ENCODE assay signal across 23 cellular contexts in the genomic region with DNA sequence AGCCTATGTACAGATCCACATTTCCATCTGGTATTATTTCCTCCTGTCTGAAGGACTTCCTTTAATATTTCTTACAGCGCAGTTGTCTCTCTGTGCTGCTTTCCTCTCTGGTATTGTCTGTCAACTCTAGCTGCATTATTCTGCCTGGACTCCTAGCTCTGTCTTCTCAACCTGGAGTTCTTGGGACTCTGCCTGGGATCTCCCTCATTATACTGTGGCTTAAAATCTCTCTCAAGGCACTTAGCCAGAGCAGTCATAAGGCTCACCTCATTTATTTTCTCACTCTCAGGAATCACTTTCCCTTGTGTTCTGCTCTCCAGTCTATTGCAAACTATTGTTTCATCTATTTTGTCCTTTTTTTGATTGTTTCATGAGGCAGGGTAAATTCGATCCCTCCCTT.
"Had no signal": no experiment of that assay in that cellular context is flagged by ENCODE, and none has a peak within 500 bp of the region (broad histone marks: within the 10 kb centered on the region; RNA-seq: fewer than 3 reads in every experiment).

No MANE protein-coding gene starts in this region.

- ATAC-seq: effector memory CD8-positive, alpha-beta T cell; left lung; naive thymus-derived CD8-positive, alpha-beta T cell; pancreas; sciatic nerve; stimulated activated effector memory CD8-positive, alpha-beta T cell treated with anti-CD3 and anti-CD28 coated beads, Interleukin-12 subunit alpha, Interleukin-12 subunit beta, amount 100 ng/mL, for 72 hours had no signal

- H3K27me3 ChIP-seq: esophagus squamous epithelium, left lung, pancreas, right atrium auricular region, stomach, tibial artery had no signal

- H3K36me3 ChIP-seq: esophagus squamous epithelium, left lung, pancreas, right atrium auricular region, stomach, tibial artery had no signal

- H3K27ac ChIP-seq: esophagus squamous epithelium, left lung, pancreas, right atrium auricular region, stomach, tibial artery had no signal

- DNase-seq: cortex of kidney; effector memory CD8-positive, alpha-beta T cell; erythroblast; esophagus squamous epithelium; foreskin melanocyte; head of caudate nucleus; kidney; left lung; mesendoderm; naive thymus-derived CD8-positive, alpha-beta T cell; nephron progenitor cell; occipital lobe; pancreas; stimulated activated CD4-positive, alpha-beta T cell treated with anti-CD3 and anti-CD28 coated beads, Interleukin-12 subunit alpha, Interleukin-12 subunit beta, amount 100 ng/mL, for 4 hours; stimulated activated CD4-positive, alpha-beta T cell treated with anti-CD3 and anti-CD28 coated beads, Interleukin-2, amount 100 ng/mL, for 24 hours; stimulated activated CD4-positive, alpha-beta T cell treated with anti-CD3 and anti-CD28 coated beads, Interleukin-4, amount 100 ng/mL, for 24 hours; stimulated activated naive CD4-positive, alpha-beta T cell treated with Interleukin-2 at 50 U/mL for 16 hours; stomach; tibial artery had no signal

- H3K4me3 ChIP-seq: esophagus squamous epithelium, left lung, pancreas, right atrium auricular region, smooth muscle cell, stomach, tibial artery had no signal

- H3K9me3 ChIP-seq: pancreas had no signal
